11 cellular contexts compared by ENCODE assay signal in the genomic region with DNA sequence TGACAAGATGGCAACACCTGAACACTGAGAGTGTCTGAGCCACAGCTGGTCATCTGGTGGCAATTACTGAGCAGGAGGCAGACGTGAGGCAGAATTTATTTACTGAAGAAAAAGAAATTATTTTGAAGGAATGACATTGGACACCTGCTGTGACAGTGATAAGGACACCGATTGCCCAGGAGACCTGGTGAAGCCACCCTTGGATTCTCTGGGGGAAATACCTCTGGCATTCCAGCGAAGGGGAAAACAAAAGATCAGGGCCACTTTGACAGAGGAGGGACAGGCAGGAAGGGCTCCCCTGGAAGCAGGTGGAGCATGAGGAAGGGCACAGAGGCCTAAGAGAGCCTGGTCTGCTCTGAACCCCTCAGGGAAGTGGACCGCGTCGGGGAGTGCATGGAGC.
DNase-seq lines count a peak whose midpoint lies in the region; ATAC-seq, FAIRE-seq and TF ChIP-seq lines count a peak whose summit lies in the region.
"Had no signal": no experiment of that assay in that cellular context is flagged by ENCODE, and none has a peak within 500 bp of the region (broad histone marks: within the 10 kb centered on the region; RNA-seq: fewer than 3 reads in every experiment).

No MANE protein-coding gene starts in this region.

- POLR2A ChIA-PET in H1 (lab: Charles Lee; ENCODE audit: partially characterized antibody): no interaction called here

- H3K27ac ChIP-seq in KMS-11 (no peak overlapping the region), H1 (ENCODE audit: low read depth, low read length) (no peak overlapping the region), neutrophil (peak overlapping the region; percentile 80), kidney (ENCODE audit: low read depth in 2 of 2, low read length in 2 of 2) (no peak overlapping the region)
- H3K27ac ChIP-seq: Peyer's patch, SK-N-MC had no signal

- WGBS in H1 (ENCODE audit: extremely low coverage in 1 of 2, insufficient coverage in 1 of 2, insufficient read length in 1 of 2, insufficient replicate concordance in 2 of 2, low coverage in 1 of 2, low lambda C conversion rate in 2 of 2, missing lambda C conversion rate in 1 of 2), 2 experiments: 86% methylated on average over 6 of the region's 6 CpGs; no CpG with 5 or more reads in 1 of the 2 experiments

- H4K91ac ChIP-seq in H1 (replicated peaks; ENCODE audit: insufficient read length, low read length): peak overlapping the region; percentile 54

- DNase-seq in ELF-1 (ENCODE audit: low read depth, low spot score) (peak; percentile 22), H1 (ENCODE audit: low read depth in 1 of 2, low spot score in 2 of 2) (no peak), kidney (no peak), kidney tubule cell (ENCODE audit: low spot score) (no peak)
- DNase-seq: NCI-H1092, NCI-H2107 had no signal

- no peaks in the 10 kb centered on the region; the same call in 1 of the 2 replicates for H3K23me2 ChIP-seq in H1 (ENCODE audit: low read depth, low read length)

- FAIRE-seq in H1 (lab: Jason Lieb, UNC): no peak
- FAIRE-seq in kidney (lab: Jason Lieb, UNC): no peak

- no peak for TF ChIP-seq CTCF in KMS-11 (conservative IDR thresholded peaks at IDR 0.05; ENCODE audit: low read depth, low read length)
- no peak for TF ChIP-seq CTCF in H1 (IDR thresholded peaks at IDR 0.05; ENCODE audit: control extremely low read depth in 1 of 3, insufficient read depth in 1 of 3, low read depth in 1 of 3, low read length in 3 of 3)
- TF ChIP-seq CTCF in neutrophil (IDR thresholded peaks at IDR 0.05): no peak
- TF ChIP-seq CTCF in kidney (IDR thresholded peaks at IDR 0.05; ENCODE audit: borderline replicate concordance, extremely low read depth, insufficient read depth): no peak

- CTCF ChIA-PET in H1 (lab: Charles Lee; ENCODE audit: partially characterized antibody): interaction anchor here (0.5 to 5.9 kb wide), 46 partner anchors 8 to 706 kb away, joined by 3 to 65 read pairs (median 6); partner anchors contain the start of gene NPPC

- H3K23ac ChIP-seq in H1 (ENCODE audit: insufficient read length): no peak overlapping the region

- H3K4me1 ChIP-seq in KMS-11 (ENCODE audit: low read depth, poor library complexity, severe bottlenecking): peaks cover 10% of the 10 kb centered on the region
- peaks cover 2 to 5% (median 3%) of the 10 kb centered on the region in 4 experiments; a peak in 5 of 7 replicates for H3K4me1 ChIP-seq in H1 (replicated peaks in 1 of 4; ENCODE audit: control insufficient read depth in 3 of 4, insufficient read depth in 4 of 4, low read length in 3 of 4)
- peaks cover 15 to 19% of the 10 kb centered on the region in 2 experiments for H3K4me1 ChIP-seq in neutrophil (ENCODE audit: control insufficient read depth in 1 of 2, insufficient read depth in 1 of 2, low read depth in 1 of 2, low read length in 1 of 2)
- no peaks in the 10 kb centered on the region for H3K4me1 ChIP-seq in kidney (ENCODE audit: control insufficient read depth in 1 of 2, insufficient read depth in 1 of 2, low read depth in 1 of 2, low read length in 2 of 2)
- H3K4me1 ChIP-seq: Peyer's patch had no signal

- H3K9me3 ChIP-seq in H1 (ENCODE audit: insufficient read depth in 2 of 2, low read depth in 1 of 2, low read length in 1 of 2) (no peaks in the 10 kb centered on the region), neutrophil (no peaks in the 10 kb centered on the region), kidney (ENCODE audit: control insufficient read depth in 1 of 2, low read length in 2 of 2) (no peaks in the 10 kb centered on the region)
- H3K9me3 ChIP-seq: Peyer's patch had no signal

- H4K5ac ChIP-seq in H1 (ENCODE audit: insufficient read length, low read depth, low read length): no peak overlapping the region

- TF ChIP-seq POLR2A in H1 (IDR thresholded peaks at IDR 0.05; ENCODE audit: control extremely low read depth in 1 of 2, low read depth in 2 of 2, low read length in 2 of 2): no peak

- H3K79me1 ChIP-seq in H1 (ENCODE audit: low read depth, low read length): no peaks in the 10 kb centered on the region; the same call in 1 of the 2 replicates

- H3K14ac ChIP-seq in H1 (ENCODE audit: insufficient read length): no peak overlapping the region

- no peak for TF ChIP-seq EP300 in H1 (IDR thresholded peaks at IDR 0.05; ENCODE audit: borderline replicate concordance in 1 of 2, low read depth in 2 of 2, low read length in 2 of 2)

- H3K4me2 ChIP-seq in KMS-11: peak overlapping the region; percentile 11; the same call in 1 of the 2 replicates
- peak overlapping the region in 1 of 2 experiments; percentile 15; a peak in 1 of 4 replicates for H3K4me2 ChIP-seq in H1 (ENCODE audit: insufficient read depth in 1 of 2, low read depth in 2 of 2, low read length in 2 of 2)

- no peak overlapping the region for H3K4me3 ChIP-seq in KMS-11 (IDR thresholded peaks at IDR 0.05; ENCODE audit: insufficient read depth, low read depth, low read length)
- no peak overlapping the region for H3K4me3 ChIP-seq in H1 (ENCODE audit: extremely low read depth in 1 of 4, insufficient read depth in 2 of 4, low read depth in 3 of 4, low read length in 4 of 4)
- H3K4me3 ChIP-seq in neutrophil (ENCODE audit: low read depth in 1 of 2, low read length in 1 of 2): no peak overlapping the region
- H3K4me3 ChIP-seq in kidney (ENCODE audit: low read length in 2 of 2): no peak overlapping the region
- H3K4me3 ChIP-seq: Peyer's patch, SK-N-MC had no signal

- no peak overlapping the region for H3K56ac ChIP-seq in H1 (replicated peaks; ENCODE audit: insufficient read length, low read depth, low read length)

- no peak overlapping the region for H2BK20ac ChIP-seq in H1 (ENCODE audit: low read length)

- no peak overlapping the region for H2BK12ac ChIP-seq in H1 (ENCODE audit: low read depth, low read length)

- TF ChIP-seq RAD21 in H1 (IDR thresholded peaks at IDR 0.05 in 1 of 2, conservative IDR thresholded peaks at IDR 0.05 in 1 of 2; ENCODE audit: low read depth in 2 of 2, low read length in 2 of 2): no peak

- H2BK15ac ChIP-seq in H1 (ENCODE audit: low read length): peak overlapping the region; percentile 9; the same call in 1 of the 2 replicates

- H4K20me1 ChIP-seq in KMS-11 (ENCODE audit: insufficient read depth) (no peaks in the 10 kb centered on the region), H1 (replicated peaks in 1 of 2; ENCODE audit: control insufficient read depth in 1 of 2, insufficient read depth in 2 of 2, low read length in 2 of 2) (no peaks in the 10 kb centered on the region)

- H3K9ac ChIP-seq in KMS-11 (no peak overlapping the region), H1 (replicated peaks in 1 of 4; ENCODE audit: extremely low read depth in 1 of 4, low read depth in 3 of 4, low read length in 3 of 4) (no peak overlapping the region), kidney (ENCODE audit: low read length in 2 of 2) (no peak overlapping the region)

- no peak overlapping the region for H3K4ac ChIP-seq in H1 (replicated peaks; ENCODE audit: insufficient read length, low read depth, low read length)

- intact Hi-C loops in kidney (cut with DNase I): no loop called here

- H3K79me2 ChIP-seq in KMS-11 (ENCODE audit: insufficient read depth, low read depth) (no peaks in the 10 kb centered on the region), H1 (ENCODE audit: control insufficient read depth in 1 of 2, insufficient read depth in 2 of 2, low read length in 2 of 2) (no peaks in the 10 kb centered on the region)

- no peak for ATAC-seq in GM19467 (IDR thresholded peaks at IDR 0.05; ENCODE audit: unreplicated experiment)

- H3K27me3 ChIP-seq in KMS-11 (ENCODE audit: insufficient read depth, low read depth) (no peaks in the 10 kb centered on the region), H1 (replicated peaks in 1 of 4; ENCODE audit: control insufficient read depth in 3 of 4, extremely low read depth in 1 of 4, insufficient read depth in 3 of 4, low read length in 3 of 4) (no peaks in the 10 kb centered on the region), neutrophil (no peaks in the 10 kb centered on the region)
- H3K27me3 ChIP-seq: Peyer's patch had no signal

- no peak overlapping the region for H3K18ac ChIP-seq in H1 (ENCODE audit: extremely low read depth, low read length)

- no peak overlapping the region for H2BK120ac ChIP-seq in H1 (replicated peaks; ENCODE audit: low read depth, low read length)

- H4K8ac ChIP-seq in H1 (ENCODE audit: extremely low read depth, insufficient read depth, low read length): no peak overlapping the region

- no peaks in the 10 kb centered on the region for H3K36me3 ChIP-seq in KMS-11 (ENCODE audit: insufficient read depth)
- H3K36me3 ChIP-seq in H1 (ENCODE audit: control insufficient read depth in 2 of 4, insufficient read depth in 4 of 4, low read length in 3 of 4): no peaks in the 10 kb centered on the region
- no peaks in the 10 kb centered on the region for H3K36me3 ChIP-seq in neutrophil
- H3K36me3 ChIP-seq in kidney (ENCODE audit: control insufficient read depth in 1 of 2, insufficient read depth in 2 of 2, low read length in 2 of 2): no peaks in the 10 kb centered on the region
- H3K36me3 ChIP-seq: Peyer's patch had no signal

- 0 out of 2 replicates have a peak overlapping the region, but pooled peaks have one; percentile 15 for H2BK5ac ChIP-seq in H1 (ENCODE audit: low read depth, low read length)

- H2AFZ ChIP-seq in KMS-11 (ENCODE audit: low read depth): no peak overlapping the region
- H2AFZ ChIP-seq in H1 (ENCODE audit: low read length): no peak overlapping the region

- peak overlapping the region; percentile 76; the same call in 1 of the 2 replicates for H2AK5ac ChIP-seq in H1 (ENCODE audit: low read depth, low read length)

TF ChIP-seq in H1, 55 proteins besides CTCF, POLR2A, EP300 and RAD21:
- TF ChIP-seq CBX5 (IDR thresholded peaks at IDR 0.05; ENCODE audit: low read depth, low read length) (no peak), TEAD4 (IDR thresholded peaks at IDR 0.05; ENCODE audit: low read depth, low read length) (0 out of 2 replicates have a peak, but pooled peaks have one; percentile 32)
